ENCODE assay signal across 18 cellular contexts in genomic region chr2:159262904-159263303, GRCh38. TPM values are rescaled to one million over a fixed set of nuclear protein-coding genes. Genes with fewer than 3 reads are reported as not detected.
A peak's percentile ranks its signal among the peaks of the same experiment; 100 is the strongest.
DNase-seq lines count a peak whose midpoint lies in the region; ATAC-seq and TF ChIP-seq lines count a peak whose summit lies in the region.
"Had no signal": no experiment of that assay in that cellular context is flagged by ENCODE, and none has a peak within 500 bp of the region (broad histone marks: within the 10 kb centered on the region; RNA-seq: fewer than 3 reads in every experiment).

No MANE protein-coding gene starts in this region.

- H3K27me3 ChIP-seq in Panc1 (ENCODE audit: control insufficient read depth, insufficient read depth, low read length) (no peaks in the 10 kb centered on the region), cardiac muscle cell (no peaks in the 10 kb centered on the region), layer of hippocampus (ENCODE audit: control insufficient read depth, insufficient read depth, low read length) (no peaks in the 10 kb centered on the region), thyroid gland (no peaks in the 10 kb centered on the region)
- H3K27me3 ChIP-seq: SJCRH30 had no signal

- H3K36me3 Mint-ChIP-seq in activated T-cell treated with anti-CD3 and anti-CD28 coated beads, Interleukin-2, amount 50 U/mL, for 72 hours (ENCODE audit: insufficient read depth in 2 of 2), result peaks cover 0 to 2% of the 10 kb centered on the region in 2 donors

- POLR2A ChIA-PET in Panc1 (lab: Charles Lee), result no interaction called here

- no peak overlapping the region for H3K4me3 Mint-ChIP-seq in activated T-cell treated with anti-CD3 and anti-CD28 coated beads, Interleukin-2, amount 50 U/mL, for 72 hours

- TSS peak; percentile 26 for BruUV-seq in Panc1 (replicated peaks; lab: Mats Ljungman, UMichigan)

- no peaks in the 10 kb centered on the region for H3K27me3 Mint-ChIP-seq in activated T-cell treated with anti-CD3 and anti-CD28 coated beads, Interleukin-2, amount 50 U/mL, for 72 hours (ENCODE audit: low read depth)

- in situ Hi-C loops in Panc1 (cut with HindIII; ENCODE audit: low pct_unique_long_range_greater_than_20kb, low sequenced_read_pairs), result no loop called here

- no peak for TF ChIP-seq POLR2A in thyroid gland (IDR thresholded peaks at IDR 0.05)

- H3K4me1 ChIP-seq in Panc1 (ENCODE audit: control insufficient read depth, insufficient read depth, low read length), result no peaks in the 10 kb centered on the region
- peaks cover 33% of the 10 kb centered on the region for H3K4me1 ChIP-seq in cardiac muscle cell (ENCODE audit: low read depth)
- peaks cover 4 to 21% of the 10 kb centered on the region in 2 donors for H3K4me1 ChIP-seq in thyroid gland
- H3K4me1 ChIP-seq: SJCRH30 had no signal

- no peaks in the 10 kb centered on the region for H3K9me3 Mint-ChIP-seq in activated T-cell treated with anti-CD3 and anti-CD28 coated beads, Interleukin-2, amount 50 U/mL, for 72 hours

- DNase-seq in Panc1 (ENCODE audit: low read depth, low spot score) (no peak), cardiac muscle cell (ENCODE audit: low read depth in 1 of 2, low spot score in 1 of 2) (peak in 1 of 2 donors; percentile 82), thyroid gland (peak in 1 of 2 donors; percentile 26), NOMO-1 treated with DMSO at 0.1 percent for 48 hours (lab: John Stamatoyannopoulos, UW; ENCODE audit: unreplicated experiment) (no peak), H4 (ENCODE audit: low spot score) (no peak)
- no peak for DNase-seq in activated T-cell treated with anti-CD3 and anti-CD28 coated beads, Interleukin-2, amount 50 U/mL, for 72 hours
- DNase-seq: AML-193, IMR-90, NCI-H1417 treated with DMSO at 0.1 percent for 48 hours, NCI-H1930, NCI-H226, NCI-H524, PC-3, SJCRH30 had no signal

- H3K9me3 ChIP-seq in Panc1 (ENCODE audit: control insufficient read depth, insufficient read depth, low read depth, low read length) (no peaks in the 10 kb centered on the region), cardiac muscle cell (ENCODE audit: low read depth) (no peaks in the 10 kb centered on the region), thyroid gland (no peaks in the 10 kb centered on the region)
- H3K9me3 ChIP-seq: HAP-1 had no signal

- intact Hi-C loops in Panc1 (cut with micrococcal nuclease; ENCODE audit: unreplicated experiment) (no loop called here), thyroid gland (cut with DNase I) (no loop called here)

- 43 to 54% methylated on average over 5 of the region's 5 CpGs for WGBS in thyroid gland, 2 donors

- H3K4me1 Mint-ChIP-seq in activated T-cell treated with anti-CD3 and anti-CD28 coated beads, Interleukin-2, amount 50 U/mL, for 72 hours (ENCODE audit: low read depth), result no peaks in the 10 kb centered on the region

- no peak for ATAC-seq in Panc1
- no peak for ATAC-seq in activated T-cell treated with anti-CD3 and anti-CD28 coated beads, Interleukin-2, amount 50 U/mL, for 72 hours (replicated peaks in 1 of 2)
- ATAC-seq: PC-3 had no signal

- H3K27ac ChIP-seq in Panc1 (ENCODE audit: low read length), result no peak overlapping the region
- H3K27ac ChIP-seq in cardiac muscle cell, result peak overlapping the region; percentile 86
- H3K27ac ChIP-seq in layer of hippocampus (ENCODE audit: low read depth, low read length), result peak overlapping the region; percentile 9
- H3K27ac ChIP-seq in thyroid gland, result peak overlapping the region; percentile 59 to 67 (median 63)
- H3K27ac ChIP-seq: C4-2B, RWPE1, SJCRH30 had no signal

- CTCF ChIA-PET in Panc1 (lab: Charles Lee), result no interaction called here

- no peak overlapping the region for H3K27ac Mint-ChIP-seq in activated T-cell treated with anti-CD3 and anti-CD28 coated beads, Interleukin-2, amount 50 U/mL, for 72 hours

- TF ChIP-seq CTCF in Panc1 (IDR thresholded peaks at IDR 0.05) (no peak), cardiac muscle cell (IDR thresholded peaks at IDR 0.05; ENCODE audit: low read depth, low read length) (no peak), thyroid gland (IDR thresholded peaks at IDR 0.05) (no peak)

- no peak overlapping the region for H3K4me3 ChIP-seq in Panc1 (ENCODE audit: low read depth in 2 of 2, low read length in 2 of 2)
- no peak overlapping the region for H3K4me3 ChIP-seq in cardiac muscle cell
- H3K4me3 ChIP-seq in thyroid gland (replicated peaks in 1 of 3), result no peak overlapping the region
- H3K4me3 ChIP-seq: HAP-1, SJCRH30 had no signal

- H3K36me3 ChIP-seq in Panc1 (ENCODE audit: control insufficient read depth, insufficient read depth, low read length) (no peaks in the 10 kb centered on the region; the same call in 1 of the 2 replicates), cardiac muscle cell (no peaks in the 10 kb centered on the region), thyroid gland (no peaks in the 10 kb centered on the region)
- H3K36me3 ChIP-seq: HAP-1, SJCRH30 had no signal

RNA-seq across cellular contexts. Expression of gene WDSUB1, which starts 23.6 kb away (rescaled TPM):
- total RNA-seq in Panc1 (2021; ENCODE audit: unreplicated experiment), result 7.7 TPM
- 7.9 TPM for polyA plus RNA-seq in Panc1 (2012; ENCODE audit: insufficient read length)
- total RNA-seq in cardiac muscle cell, result 10.3 and 13.4 TPM in 2 replicates
- polyA plus RNA-seq in cardiac muscle cell, result 13.6 and 19.4 TPM in 2 replicates
- total RNA-seq in thyroid gland, result 10 to 100 TPM; 13.2 to 22.9 (median 18.2) TPM
- total RNA-seq in H4 (2014; rRNA removed; shearing (Covaris generic)), result 4.2 and 6.1 TPM in 2 replicates
- total RNA-seq in activated T-cell treated with anti-CD3 and anti-CD28 coated beads, Interleukin-2, amount 50 U/mL, for 72 hours, result 1 to 10 TPM; 6.0 to 7.3 TPM
